In genomic region chr5:159051431-159052281, GRCh38 we compare ENCODE assay signal across 1 cellular context.
A peak's percentile ranks its signal among the peaks of the same experiment; 100 is the strongest.
TF ChIP-seq lines count a peak whose summit lies in the region.

No MANE protein-coding gene starts in this region.

TF ChIP-seq in GM12878, 131 proteins besides CTCF, POLR2A, EP300 and RAD21 (continued from another document):
- TF ChIP-seq, protein P1, sequence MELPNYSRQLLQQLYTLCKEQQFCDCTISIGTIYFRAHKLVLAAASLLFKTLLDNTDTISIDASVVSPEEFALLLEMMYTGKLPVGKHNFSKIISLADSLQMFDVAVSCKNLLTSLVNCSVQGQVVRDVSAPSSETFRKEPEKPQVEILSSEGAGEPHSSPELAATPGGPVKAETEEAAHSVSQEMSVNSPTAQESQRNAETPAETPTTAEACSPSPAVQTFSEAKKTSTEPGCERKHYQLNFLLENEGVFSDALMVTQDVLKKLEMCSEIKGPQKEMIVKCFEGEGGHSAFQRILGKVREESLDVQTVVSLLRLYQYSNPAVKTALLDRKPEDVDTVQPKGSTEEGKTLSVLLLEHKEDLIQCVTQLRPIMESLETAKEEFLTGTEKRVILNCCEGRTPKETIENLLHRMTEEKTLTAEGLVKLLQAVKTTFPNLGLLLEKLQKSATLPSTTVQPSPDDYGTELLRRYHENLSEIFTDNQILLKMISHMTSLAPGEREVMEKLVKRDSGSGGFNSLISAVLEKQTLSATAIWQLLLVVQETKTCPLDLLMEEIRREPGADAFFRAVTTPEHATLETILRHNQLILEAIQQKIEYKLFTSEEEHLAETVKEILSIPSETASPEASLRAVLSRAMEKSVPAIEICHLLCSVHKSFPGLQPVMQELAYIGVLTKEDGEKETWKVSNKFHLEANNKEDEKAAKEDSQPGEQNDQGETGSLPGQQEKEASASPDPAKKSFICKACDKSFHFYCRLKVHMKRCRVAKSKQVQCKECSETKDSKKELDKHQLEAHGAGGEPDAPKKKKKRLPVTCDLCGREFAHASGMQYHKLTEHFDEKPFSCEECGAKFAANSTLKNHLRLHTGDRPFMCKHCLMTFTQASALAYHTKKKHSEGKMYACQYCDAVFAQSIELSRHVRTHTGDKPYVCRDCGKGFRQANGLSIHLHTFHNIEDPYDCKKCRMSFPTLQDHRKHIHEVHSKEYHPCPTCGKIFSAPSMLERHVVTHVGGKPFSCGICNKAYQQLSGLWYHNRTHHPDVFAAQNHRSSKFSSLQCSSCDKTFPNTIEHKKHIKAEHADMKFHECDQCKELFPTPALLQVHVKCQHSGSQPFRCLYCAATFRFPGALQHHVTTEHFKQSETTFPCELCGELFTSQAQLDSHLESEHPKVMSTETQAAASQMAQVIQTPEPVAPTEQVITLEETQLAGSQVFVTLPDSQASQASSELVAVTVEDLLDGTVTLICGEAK (IDR thresholded peaks at IDR 0.05; ENCODE audit: borderline replicate concordance): 0 out of 2 replicates have a peak, but pooled peaks have one; percentile 40
- TF ChIP-seq NRF1 (conservative IDR thresholded peaks at IDR 0.05; ENCODE audit: low read depth, low read length) (no peak), MLLT1 (IDR thresholded peaks at IDR 0.05) (peak; percentile 51; the same call in 1 of the 2 replicates), BHLHE40 (IDR thresholded peaks at IDR 0.05; ENCODE audit: borderline replicate concordance in 1 of 2, low read depth in 2 of 2, low read length in 1 of 2) (0 out of 4 replicates have a peak, but pooled peaks of 1 of the 2 experiments have one; percentile 18)
